8 cellular contexts compared by ENCODE assay signal in genomic region chr1:26168410-26169167, GRCh38. TPM values are rescaled to one million over a fixed set of nuclear protein-coding genes. Genes with fewer than 3 reads are reported as not detected.
DNase-seq lines count a peak whose midpoint lies in the region; ATAC-seq lines count a peak whose summit lies in the region.

C1orf232 (minus strand) TSS chr1:26168963; CDS start chr1:26168499, 464 bp downstream.

- H3K27ac ChIP-seq in ACC112 (ENCODE audit: low read depth, low read length) (peak within 1 kb of the TSS; percentile 50; the same call in 1 of the 2 replicates), HUES6 (ENCODE audit: low read depth, low read length) (peak within 1 kb of the TSS; percentile 89; the same call in 1 of the 2 replicates)

- peaks cover 4% of the 10 kb centered on the region for H3K27me3 Mint-ChIP-seq in activated CD4-positive, alpha-beta memory T cell treated with anti-CD3 and anti-CD28 coated beads for 36 hours

- H2AFZ ChIP-seq in ACC112 (ENCODE audit: low read length, unreplicated experiment) = peak within 1 kb of the TSS; percentile 95

- no peak for DNase-seq in activated CD4-positive, alpha-beta memory T cell treated with anti-CD3 and anti-CD28 coated beads for 36 hours
- no peak for DNase-seq in stimulated activated effector memory CD8-positive, alpha-beta T cell treated with anti-CD3 and anti-CD28 coated beads, Interleukin-12 subunit alpha, Interleukin-12 subunit beta, amount 100 ng/mL, for 72 hours (ENCODE audit: low spot score in 2 of 2)
- no peak for DNase-seq in NCI-H1694 treated with DMSO at 0.1 percent for 48 hours (lab: John Stamatoyannopoulos, UW)
- DNase-seq in HCEC 1CT = no peak
- no peak for DNase-seq in mesenteric fat pad (ENCODE audit: low spot score)

- peaks cover 5% of the 10 kb centered on the region for H3K36me3 Mint-ChIP-seq in activated CD4-positive, alpha-beta memory T cell treated with anti-CD3 and anti-CD28 coated beads for 36 hours
- no peaks in the 10 kb centered on the region for H3K36me3 Mint-ChIP-seq in stimulated activated effector memory CD8-positive, alpha-beta T cell treated with anti-CD3 and anti-CD28 coated beads, Interleukin-12 subunit alpha, Interleukin-12 subunit beta, amount 100 ng/mL, for 72 hours

- H3K36me3 ChIP-seq in ACC112 (ENCODE audit: insufficient read depth, low read length) (no peaks in the 10 kb centered on the region), HUES6 (ENCODE audit: control insufficient read depth, insufficient read depth, low read length) (peaks cover 9% of the 10 kb centered on the region)

- intact Hi-C loops in activated CD4-positive, alpha-beta memory T cell treated with anti-CD3 and anti-CD28 coated beads for 36 hours (cut with micrococcal nuclease) = loop anchor here (1.0 to 5.0 kb wide), 3 partner anchors 42 to 154 kb away; no protein-coding TSS in a partner anchor

- POLR2A ChIA-PET in activated CD4-positive, alpha-beta memory T cell treated with anti-CD3 and anti-CD28 coated beads for 36 hours (lab: Charles Lee) = interaction anchor here (1.3 to 2.2 kb wide), 2 partner anchors 10 to 66 kb away, joined by 3 to 19 read pairs; partner anchors contain the start of gene CEP85

- ATAC-seq in stimulated activated effector memory CD8-positive, alpha-beta T cell treated with anti-CD3 and anti-CD28 coated beads, Interleukin-12 subunit alpha, Interleukin-12 subunit beta, amount 100 ng/mL, for 72 hours = no peak

- H3K4me1 ChIP-seq in ACC112 (ENCODE audit: control insufficient read depth, insufficient read depth, low read length, unreplicated experiment) = peaks cover 7% of the 10 kb centered on the region
- H3K4me1 ChIP-seq in HUES6 (ENCODE audit: control insufficient read depth, insufficient read depth, low read length) = peaks cover 38% of the 10 kb centered on the region

- H3K4me3 Mint-ChIP-seq in activated CD4-positive, alpha-beta memory T cell treated with anti-CD3 and anti-CD28 coated beads for 36 hours = peak within 1 kb of the TSS; percentile 83
- H3K4me3 Mint-ChIP-seq in stimulated activated effector memory CD8-positive, alpha-beta T cell treated with anti-CD3 and anti-CD28 coated beads, Interleukin-12 subunit alpha, Interleukin-12 subunit beta, amount 100 ng/mL, for 72 hours = peak within 1 kb of the TSS; percentile 84

- H3K9ac ChIP-seq in HUES6 (ENCODE audit: low read length) = peak within 1 kb of the TSS; percentile 91

- H3K4me3 ChIP-seq in ACC112 (ENCODE audit: low read depth, low read length) (peak within 1 kb of the TSS; percentile 96), HUES6 (ENCODE audit: low read depth, low read length) (peak within 1 kb of the TSS; percentile 89), iPS-11a (ENCODE audit: low read depth, low read length) (peak within 1 kb of the TSS; percentile 85)

- peak within 1 kb of the TSS; percentile 72 for H3K27ac Mint-ChIP-seq in activated CD4-positive, alpha-beta memory T cell treated with anti-CD3 and anti-CD28 coated beads for 36 hours
- peak within 1 kb of the TSS; percentile 90 for H3K27ac Mint-ChIP-seq in stimulated activated effector memory CD8-positive, alpha-beta T cell treated with anti-CD3 and anti-CD28 coated beads, Interleukin-12 subunit alpha, Interleukin-12 subunit beta, amount 100 ng/mL, for 72 hours

- H3K9me3 ChIP-seq in HUES6 (ENCODE audit: control insufficient read depth, insufficient read depth, low read depth, low read length) = no peaks in the 10 kb centered on the region

- H3K9me3 Mint-ChIP-seq in activated CD4-positive, alpha-beta memory T cell treated with anti-CD3 and anti-CD28 coated beads for 36 hours = no peaks in the 10 kb centered on the region
- H3K9me3 Mint-ChIP-seq in stimulated activated effector memory CD8-positive, alpha-beta T cell treated with anti-CD3 and anti-CD28 coated beads, Interleukin-12 subunit alpha, Interleukin-12 subunit beta, amount 100 ng/mL, for 72 hours = no peaks in the 10 kb centered on the region

- peaks cover 17% of the 10 kb centered on the region for H3K79me2 ChIP-seq in ACC112 (ENCODE audit: control insufficient read depth, insufficient read depth, low read length, unreplicated experiment)

- CTCF ChIA-PET in activated CD4-positive, alpha-beta memory T cell treated with anti-CD3 and anti-CD28 coated beads for 36 hours (lab: Charles Lee) = interaction anchor here (0.8 to 3.1 kb wide), 13 partner anchors 11 to 247 kb away, joined by 3 to 80 read pairs (median 12); partner anchors contain the start of genes CD52, CEP85 and FAM110D

- H3K27me3 ChIP-seq in ACC112 (ENCODE audit: insufficient read depth, low read length) (peaks cover 4% of the 10 kb centered on the region; the same call in 1 of the 2 replicates), HUES6 (ENCODE audit: control insufficient read depth, insufficient read depth, low read length) (peaks cover 29% of the 10 kb centered on the region)

- H3K4me1 Mint-ChIP-seq in activated CD4-positive, alpha-beta memory T cell treated with anti-CD3 and anti-CD28 coated beads for 36 hours (ENCODE audit: low read depth) = peaks cover 21% of the 10 kb centered on the region
- H3K4me1 Mint-ChIP-seq in stimulated activated effector memory CD8-positive, alpha-beta T cell treated with anti-CD3 and anti-CD28 coated beads, Interleukin-12 subunit alpha, Interleukin-12 subunit beta, amount 100 ng/mL, for 72 hours = peaks cover 31% of the 10 kb centered on the region

RNA-seq across cellular contexts. Expression of gene C1orf232, which starts in this region (rescaled TPM):
- not detected for total RNA-seq in activated CD4-positive, alpha-beta memory T cell treated with anti-CD3 and anti-CD28 coated beads for 36 hours
- total RNA-seq in mesenteric fat pad = not detected
